In genomic region chr14:97221572-97221971, GRCh38 we compare ENCODE assay signal across 22 cellular contexts.
"Had no signal": no experiment of that assay in that cellular context is flagged by ENCODE, and none has a peak within 500 bp of the region (broad histone marks: within the 10 kb centered on the region; RNA-seq: fewer than 3 reads in every experiment).

No MANE protein-coding gene starts in this region.

- H3K4me1 ChIP-seq: uterus had no signal

- H3K4me3 ChIP-seq: pancreas, prostate gland, right lobe of liver, sigmoid colon, stomach, tibial artery, transverse colon, upper lobe of right lung, uterus had no signal

- H3K27ac ChIP-seq: neutrophil, pancreas, prostate gland, right lobe of liver, sigmoid colon, stomach, tibial artery, transverse colon, upper lobe of right lung, uterus had no signal

- H3K9me3 ChIP-seq: neutrophil, pancreas, prostate gland, right lobe of liver, sigmoid colon, stomach, tibial artery, transverse colon, upper lobe of right lung, uterus had no signal

- ATAC-seq: naive thymus-derived CD4-positive, alpha-beta T cell; natural killer cell; pancreas; right cardiac atrium; right lobe of liver; stimulated activated effector memory CD8-positive, alpha-beta T cell treated with anti-CD3 and anti-CD28 coated beads, Interleukin-12 subunit alpha, Interleukin-12 subunit beta, amount 100 ng/mL, for 72 hours; stimulated activated naive B cell treated with anti-CD40 and anti-IgM and Interleukin-4, amounts not matched to agents 10 μg/mL and 1 μg/mL and 100 μg/mL, for 72 hours; upper lobe of right lung had no signal

- H3K36me3 ChIP-seq: neutrophil, pancreas, prostate gland, right lobe of liver, sigmoid colon, stomach, tibial artery, transverse colon, upper lobe of right lung, uterus had no signal

- DNase-seq: naive thymus-derived CD4-positive, alpha-beta T cell; natural killer cell; nucleus accumbens; pancreas; right cardiac atrium; right lobe of liver; sigmoid colon; small intestine; stimulated activated CD4-positive, alpha-beta T cell treated with anti-CD3 and anti-CD28 coated beads, Interleukin-15, amount 100 ng/mL, for 24 hours; stimulated activated CD4-positive, alpha-beta T cell treated with anti-CD3 and anti-CD28 coated beads, Interleukin-2, amount 100 ng/mL, for 24 hours; stimulated activated CD4-positive, alpha-beta T cell treated with anti-CD3 and anti-CD28 coated beads, Interleukin-2, amount 100 ng/mL, for 48 hours; stimulated activated CD4-positive, alpha-beta T cell treated with anti-CD3 and anti-CD28 coated beads, Interleukin-4, amount 100 ng/mL, for 24 hours; stimulated activated naive B cell treated with anti-CD40 and anti-IgM and Interleukin-4, amounts not matched to agents 10 μg/mL and 1 μg/mL and 100 μg/mL, for 72 hours; stimulated activated naive CD4-positive, alpha-beta T cell treated with Interleukin-2 at 50 U/mL for 16 hours; stomach; tibial artery; transverse colon; upper lobe of right lung; uterus had no signal
